Comparison of ENCODE assay signal across 1 cellular context in the genomic region with DNA sequence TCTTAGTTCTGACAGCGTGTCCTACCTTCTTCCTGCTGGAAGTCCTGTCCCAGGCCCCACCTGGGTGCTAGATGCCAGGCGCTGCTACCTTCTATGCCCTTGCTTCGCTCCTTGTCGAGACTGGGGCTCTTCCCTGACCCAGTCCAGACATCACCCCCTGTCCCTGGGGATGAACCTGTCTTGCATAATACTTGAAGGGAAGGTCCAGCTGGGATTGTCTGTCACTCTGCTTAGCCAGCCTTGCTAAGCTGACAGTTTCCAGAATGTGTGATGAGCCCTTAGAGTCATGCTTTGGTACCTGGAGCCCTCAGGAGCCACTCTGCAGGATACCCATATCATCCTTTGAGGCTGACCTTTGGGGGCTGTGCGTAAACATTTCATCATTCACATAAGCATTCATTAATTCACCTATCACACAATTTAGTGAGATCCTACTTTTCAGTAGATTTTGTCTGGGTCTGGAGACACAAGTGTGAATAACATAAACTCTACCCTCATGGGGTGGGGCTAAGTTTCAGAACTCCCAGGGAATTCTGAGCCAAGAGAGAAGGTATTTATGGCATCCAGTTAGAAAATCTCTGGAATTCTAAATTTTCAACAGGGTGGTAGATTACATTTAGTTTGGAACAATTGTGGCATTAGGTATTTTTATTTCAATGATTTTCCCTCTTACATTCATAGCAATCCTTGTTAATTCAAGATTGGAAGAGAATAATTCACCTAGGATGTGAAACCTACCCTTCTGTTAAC.
TF ChIP-seq lines count a peak whose summit lies in the region.

No MANE protein-coding gene starts in this region.

TF ChIP-seq in IMR-90, 13 proteins besides CTCF, POLR2A, EP300 and RAD21:
- TF ChIP-seq MAFK (IDR thresholded peaks at IDR 0.05; ENCODE audit: low read depth, low read length), result no peak
- no peak for TF ChIP-seq CEBPB (IDR thresholded peaks at IDR 0.05; ENCODE audit: low read depth, low read length)
- TF ChIP-seq MXI1 (IDR thresholded peaks at IDR 0.05; ENCODE audit: borderline replicate concordance, low read depth, low read length), result no peak
- TF ChIP-seq MAZ (IDR thresholded peaks at IDR 0.05; ENCODE audit: borderline replicate concordance, low read depth, low read length), result no peak
- no peak for TF ChIP-seq SMC3 (IDR thresholded peaks at IDR 0.05; ENCODE audit: low read depth, low read length)
- TF ChIP-seq FOS (IDR thresholded peaks at IDR 0.05; ENCODE audit: low read depth, low read length), result no peak
- no peak for TF ChIP-seq CHD1 (IDR thresholded peaks at IDR 0.05; ENCODE audit: low read depth, low read length)
- no peak for TF ChIP-seq BHLHE40 (IDR thresholded peaks at IDR 0.05; ENCODE audit: low read depth, low read length)
- no peak for TF ChIP-seq USF2 (IDR thresholded peaks at IDR 0.05; ENCODE audit: low read depth, low read length)
- TF ChIP-seq RFX5 (IDR thresholded peaks at IDR 0.05; ENCODE audit: low read depth, low read length), result no peak
